8 cellular contexts compared by ENCODE assay signal in the genomic region with DNA sequence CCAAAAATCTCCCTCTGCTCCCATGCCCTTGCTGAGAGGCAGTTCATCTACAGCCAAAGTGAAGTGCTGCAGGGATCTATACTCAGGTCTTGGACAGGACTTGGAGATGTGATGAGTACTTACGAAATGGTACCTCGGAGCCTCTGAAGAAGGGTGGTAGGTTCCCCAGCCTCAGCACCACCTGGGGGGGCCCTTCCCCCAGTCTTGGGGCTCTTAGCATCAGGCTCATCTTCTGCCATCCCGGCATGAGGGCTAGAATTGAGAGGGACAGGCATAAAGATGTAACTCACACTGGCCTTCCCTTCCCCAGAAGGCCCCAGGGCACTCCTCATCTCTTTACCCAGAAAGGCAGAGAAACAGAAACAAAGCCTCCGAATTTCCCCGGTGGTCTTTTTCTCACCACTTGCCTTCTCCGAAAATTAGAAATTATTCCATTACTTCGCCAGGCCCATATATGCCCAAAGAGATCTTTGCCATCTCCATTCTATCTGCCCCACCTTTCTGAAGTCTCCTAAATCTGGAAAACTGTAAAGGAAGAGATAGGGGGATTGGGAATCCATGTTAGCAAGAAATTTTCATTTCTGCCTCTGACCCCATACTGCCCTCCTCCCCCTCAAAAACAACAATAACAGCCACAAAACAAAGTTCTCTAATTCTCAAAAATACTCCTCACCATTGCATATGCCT. TPM values are rescaled to one million over a fixed set of nuclear protein-coding genes. Genes with fewer than 3 reads are reported as not detected.
DNase-seq lines count a peak whose midpoint lies in the region; ATAC-seq and TF ChIP-seq lines count a peak whose summit lies in the region.

No MANE protein-coding gene starts in this region.

- H3K4me2 ChIP-seq in PC-3 (ENCODE audit: low read length) (peak overlapping the region; percentile 88), neural progenitor cell (peak overlapping the region; percentile 97)

- CTCF ChIA-PET in PC-3 (lab: Charles Lee): no interaction called here

- TF ChIP-seq CTCF in C4-2B (conservative IDR thresholded peaks at IDR 0.05) (no peak), PC-3 (conservative IDR thresholded peaks at IDR 0.05; ENCODE audit: low read depth, low read length) (no peak), neural progenitor cell (IDR thresholded peaks at IDR 0.05) (no peak)

- peak overlapping the region; percentile 95 for H3K4me3 Mint-ChIP-seq in neural progenitor cell

- DNase-seq in PC-3 (no peak), neural progenitor cell (ENCODE audit: low spot score) (no peak), left colon (no peak)
- no peak for DNase-seq in effector memory CD4-positive, alpha-beta T cell

- H3K4me1 ChIP-seq in PC-3 (ENCODE audit: insufficient read depth, low read length): peaks cover 14% of the 10 kb centered on the region
- H3K4me1 ChIP-seq in effector memory CD4-positive, alpha-beta T cell (ENCODE audit: control insufficient read depth, insufficient read depth, low read length, poor library complexity, severe bottlenecking): peaks cover 10% of the 10 kb centered on the region
- H3K4me1 ChIP-seq in neural progenitor cell: peaks cover 17% of the 10 kb centered on the region

- no peaks in the 10 kb centered on the region for H3K9me3 ChIP-seq in PC-3 (ENCODE audit: low read length)
- H3K9me3 ChIP-seq in effector memory CD4-positive, alpha-beta T cell (ENCODE audit: control insufficient read depth, low read length): no peaks in the 10 kb centered on the region
- no peaks in the 10 kb centered on the region for H3K9me3 ChIP-seq in neural progenitor cell (ENCODE audit: low read depth)

- H3K9me3 Mint-ChIP-seq in neural progenitor cell: peaks cover 4% of the 10 kb centered on the region

- ATAC-seq in PC-3: no peak
- no peak for ATAC-seq in HG03342 (IDR thresholded peaks at IDR 0.05; ENCODE audit: unreplicated experiment)
- ATAC-seq in left colon: no peak
- no peak for ATAC-seq in HG03520 (IDR thresholded peaks at IDR 0.05; ENCODE audit: unreplicated experiment)
- no peak for ATAC-seq in GM21723 (IDR thresholded peaks at IDR 0.05; ENCODE audit: unreplicated experiment)

- no peaks in the 10 kb centered on the region for H3K27me3 Mint-ChIP-seq in neural progenitor cell (ENCODE audit: insufficient read depth, low read depth)

- POLR2A ChIA-PET in PC-3 (lab: Charles Lee; ENCODE audit: unreplicated experiment): no interaction called here

- TSS peak; percentile 67 for BruUV-seq in PC-3 (replicated peaks; lab: Mats Ljungman, UMichigan)

- H3K36me3 Mint-ChIP-seq in neural progenitor cell: peaks cover 23% of the 10 kb centered on the region

- no peaks in the 10 kb centered on the region for H4K20me1 ChIP-seq in PC-3 (ENCODE audit: low read length)
- H4K20me1 ChIP-seq in neural progenitor cell (ENCODE audit: low read depth): no peaks in the 10 kb centered on the region

- H2AFZ ChIP-seq in PC-3 (ENCODE audit: low read length): peak overlapping the region; percentile 89
- H2AFZ ChIP-seq in neural progenitor cell (replicated peaks): no peak overlapping the region

- H3K27ac Mint-ChIP-seq in neural progenitor cell: peak overlapping the region; percentile 99

- H3K79me2 ChIP-seq in PC-3 (ENCODE audit: low read length) (peaks cover 11% of the 10 kb centered on the region), neural progenitor cell (ENCODE audit: low read depth) (peaks cover 22% of the 10 kb centered on the region)

- H3K27me3 ChIP-seq in PC-3 (ENCODE audit: low read length) (no peaks in the 10 kb centered on the region), neural progenitor cell (no peaks in the 10 kb centered on the region)
- H3K27me3 ChIP-seq in effector memory CD4-positive, alpha-beta T cell (replicated peaks; ENCODE audit: control insufficient read depth, insufficient read depth, low read length, poor library complexity, severe bottlenecking): no peaks in the 10 kb centered on the region

- peaks cover 31% of the 10 kb centered on the region for H3K4me1 Mint-ChIP-seq in neural progenitor cell

- peak overlapping the region; percentile 81 for H3K27ac ChIP-seq in C4-2B
- peak overlapping the region; percentile 85 for H3K27ac ChIP-seq in PC-3 (ENCODE audit: low read length)
- peak overlapping the region; percentile 97 for H3K27ac ChIP-seq in effector memory CD4-positive, alpha-beta T cell (ENCODE audit: insufficient read depth, low read length, poor library complexity, severe bottlenecking)
- peak overlapping the region; percentile 98 for H3K27ac ChIP-seq in neural progenitor cell

- peak overlapping the region; percentile 86 for H3K9ac ChIP-seq in PC-3 (ENCODE audit: low read length)
- peak overlapping the region; percentile 87 for H3K9ac ChIP-seq in neural progenitor cell

- intact Hi-C loops in PC-3 (cut with micrococcal nuclease) (loop anchor here (10.0 kb wide), 1 partner anchor 489 kb away; a partner anchor contains a TSS), left colon (cut with DNase I, micrococcal nuclease) (no loop called here)

- no peaks in the 10 kb centered on the region for H3K9me2 ChIP-seq in PC-3 (replicated peaks; ENCODE audit: low read length)

- H3K4me3 ChIP-seq in PC-3 (ENCODE audit: low read length) (peak overlapping the region; percentile 76), neural progenitor cell (peak overlapping the region; percentile 67)
- peak overlapping the region; percentile 82 for H3K4me3 ChIP-seq in effector memory CD4-positive, alpha-beta T cell (ENCODE audit: insufficient read depth, low read depth, low read length, poor library complexity, severe bottlenecking)

- H3F3A ChIP-seq in PC-3 (ENCODE audit: low read length, unreplicated experiment) (no peaks in the 10 kb centered on the region), neural progenitor cell (ENCODE audit: low read depth) (peaks cover 32% of the 10 kb centered on the region)

- no peaks in the 10 kb centered on the region; the same call in 1 of the 2 replicates for H3K36me3 ChIP-seq in PC-3 (ENCODE audit: low read depth, low read length)
- peaks cover 32% of the 10 kb centered on the region for H3K36me3 ChIP-seq in effector memory CD4-positive, alpha-beta T cell (ENCODE audit: control insufficient read depth, insufficient read depth, low read length)
- H3K36me3 ChIP-seq in neural progenitor cell: peaks cover 5% of the 10 kb centered on the region

RNA-seq across cellular contexts. Expression of a gene that starts 0.8 kb away (rescaled TPM):
- total RNA-seq in PC-3 (2014; rRNA removed) (34.1 and 41.0 TPM in 2 replicates), neural progenitor cell (ENCODE audit: low replicate concordance) (87.5 and 108 TPM in 2 replicates), left colon (10 to 100 TPM; 20.7 to 20.9 TPM)

RNA-seq across cellular contexts. Expression of a gene that starts 19.0 kb away (rescaled TPM):
- total RNA-seq in PC-3 (2014; rRNA removed): 75.6 and 99.5 TPM in 2 replicates
- total RNA-seq in neural progenitor cell (ENCODE audit: low replicate concordance): 19.0 and 33.5 TPM in 2 replicates
- 10 to 100 TPM; 56.7 to 58.3 TPM for total RNA-seq in left colon

RNA-seq across cellular contexts. Expression of a gene that starts 26.3 kb away (rescaled TPM):
- total RNA-seq in PC-3 (2014; rRNA removed): 29.8 and 73.5 TPM in 2 replicates
- 38.5 and 63.2 TPM in 2 replicates for total RNA-seq in neural progenitor cell (ENCODE audit: low replicate concordance)
- 1,000 to 10,000 TPM; 1,259 to 2,164 TPM for total RNA-seq in left colon

RNA-seq across cellular contexts. Expression of a gene that starts 53.1 kb away (rescaled TPM):
- total RNA-seq in PC-3 (2014; rRNA removed) (734 and 818 TPM in 2 replicates), neural progenitor cell (ENCODE audit: low replicate concordance) (267 and 321 TPM in 2 replicates), left colon (100 to 1,000 TPM; 155 to 175 TPM)

Comparison
In these comparisons a context has a peak if more than half of its experiments do, and no peak if none do; other contexts are left out.
1. RNA of a gene that starts 26.3 kb away (total RNA-seq): 1,259 to 2,164 TPM in left colon; 38.5 to 63.2 TPM in neural progenitor cell and 29.8 to 73.5 TPM in PC-3; every median in the first group is over 10 times any median in the second.
2. Peak in every context shown above with its lines, with median percentiles within 50 percentile points of each other: H3K27ac ChIP-seq and H3K4me3 ChIP-seq.